ENCODE assay signal across 1 cellular context in the genomic region with DNA sequence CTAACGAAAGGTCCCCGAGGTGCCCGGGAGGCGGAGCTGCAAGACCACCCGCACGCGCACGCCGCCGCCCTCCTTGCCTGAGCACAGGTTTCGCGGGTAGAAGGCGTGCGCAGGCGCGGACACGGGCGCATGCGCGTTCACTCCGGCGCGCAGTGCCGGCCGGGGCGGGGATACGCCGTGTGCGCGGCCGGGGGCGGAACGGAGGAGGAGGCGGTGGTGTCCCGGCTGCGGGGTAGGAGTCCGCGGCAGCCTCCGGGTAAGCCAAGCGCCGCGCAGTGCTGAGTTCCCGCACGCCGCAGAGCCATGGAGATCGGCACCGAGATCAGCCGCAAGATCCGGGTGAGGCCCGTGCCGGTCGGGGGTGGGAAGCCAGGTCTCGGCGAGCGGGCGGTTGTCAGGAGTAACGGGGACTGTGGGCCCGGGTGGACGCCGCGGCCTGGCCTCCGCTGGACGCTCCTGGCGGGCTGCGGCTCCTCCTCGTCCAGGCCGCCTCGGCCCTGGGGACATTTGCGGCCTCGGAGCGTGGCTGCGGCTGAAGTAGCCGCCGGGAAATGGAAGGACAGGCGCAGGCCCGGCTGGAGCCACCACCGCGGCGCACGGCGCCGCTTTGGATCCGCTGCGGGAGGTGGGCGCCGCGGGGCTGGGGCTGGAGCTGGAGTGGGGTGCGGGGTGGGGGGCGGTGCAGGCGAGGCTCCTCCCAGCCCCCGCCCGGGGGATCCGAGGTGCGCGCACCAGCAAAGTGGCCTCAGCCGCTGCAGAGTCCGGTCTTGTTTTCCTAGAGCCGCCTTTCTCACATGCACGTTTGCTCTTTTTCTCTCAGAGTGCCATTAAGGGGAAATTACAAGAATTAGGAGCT.
TF ChIP-seq lines count a peak whose summit lies in the region.

A gene with protein sequence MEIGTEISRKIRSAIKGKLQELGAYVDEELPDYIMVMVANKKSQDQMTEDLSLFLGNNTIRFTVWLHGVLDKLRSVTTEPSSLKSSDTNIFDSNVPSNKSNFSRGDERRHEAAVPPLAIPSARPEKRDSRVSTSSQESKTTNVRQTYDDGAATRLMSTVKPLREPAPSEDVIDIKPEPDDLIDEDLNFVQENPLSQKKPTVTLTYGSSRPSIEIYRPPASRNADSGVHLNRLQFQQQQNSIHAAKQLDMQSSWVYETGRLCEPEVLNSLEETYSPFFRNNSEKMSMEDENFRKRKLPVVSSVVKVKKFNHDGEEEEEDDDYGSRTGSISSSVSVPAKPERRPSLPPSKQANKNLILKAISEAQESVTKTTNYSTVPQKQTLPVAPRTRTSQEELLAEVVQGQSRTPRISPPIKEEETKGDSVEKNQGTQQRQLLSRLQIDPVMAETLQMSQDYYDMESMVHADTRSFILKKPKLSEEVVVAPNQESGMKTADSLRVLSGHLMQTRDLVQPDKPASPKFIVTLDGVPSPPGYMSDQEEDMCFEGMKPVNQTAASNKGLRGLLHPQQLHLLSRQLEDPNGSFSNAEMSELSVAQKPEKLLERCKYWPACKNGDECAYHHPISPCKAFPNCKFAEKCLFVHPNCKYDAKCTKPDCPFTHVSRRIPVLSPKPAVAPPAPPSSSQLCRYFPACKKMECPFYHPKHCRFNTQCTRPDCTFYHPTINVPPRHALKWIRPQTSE (plus strand): TSS at position 207 of the 856 bp plus-strand sequence. CDS start 97 bp downstream, at position 304.

TF ChIP-seq in HEK293, 187 proteins besides CTCF, POLR2A, EP300 and RAD21 (continued from another document and continues in another):
- TF ChIP-seq, protein P1, sequence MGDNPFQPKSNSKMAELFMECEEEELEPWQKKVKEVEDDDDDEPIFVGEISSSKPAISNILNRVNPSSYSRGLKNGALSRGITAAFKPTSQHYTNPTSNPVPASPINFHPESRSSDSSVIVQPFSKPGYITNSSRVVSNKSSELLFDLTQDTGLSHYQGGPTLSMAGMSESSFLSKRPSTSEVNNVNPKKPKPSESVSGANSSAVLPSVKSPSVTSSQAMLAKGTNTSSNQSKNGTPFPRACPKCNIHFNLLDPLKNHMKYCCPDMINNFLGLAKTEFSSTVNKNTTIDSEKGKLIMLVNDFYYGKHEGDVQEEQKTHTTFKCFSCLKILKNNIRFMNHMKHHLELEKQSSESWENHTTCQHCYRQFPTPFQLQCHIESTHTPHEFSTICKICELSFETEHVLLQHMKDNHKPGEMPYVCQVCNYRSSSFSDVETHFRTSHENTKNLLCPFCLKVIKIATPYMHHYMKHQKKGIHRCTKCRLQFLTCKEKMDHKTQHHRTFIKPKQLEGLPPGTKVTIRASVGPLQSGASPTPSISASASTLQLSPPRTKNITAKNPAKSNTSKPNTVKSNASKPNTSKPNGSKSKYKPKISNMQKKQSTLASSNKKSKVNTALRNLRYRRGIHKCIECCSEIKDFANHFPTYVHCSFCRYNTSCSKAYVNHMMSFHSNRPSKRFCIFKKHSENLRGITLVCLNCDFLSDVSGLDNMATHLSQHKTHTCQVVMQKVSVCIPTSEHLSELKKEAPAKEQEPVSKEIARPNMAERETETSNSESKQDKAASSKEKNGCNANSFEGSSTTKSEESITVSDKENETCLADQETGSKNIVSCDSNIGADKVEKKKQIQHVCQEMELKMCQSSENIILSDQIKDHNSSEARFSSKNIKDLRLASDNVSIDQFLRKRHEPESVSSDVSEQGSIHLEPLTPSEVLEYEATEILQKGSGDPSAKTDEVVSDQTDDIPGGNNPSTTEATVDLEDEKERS (tag by site-specific recombination; IDR thresholded peaks at IDR 0.05) = no peak
- TF ChIP-seq ZNF621 (tag by site-specific recombination; IDR thresholded peaks at IDR 0.05) (no peak), ZNF843 (tag by site-specific recombination; IDR thresholded peaks at IDR 0.05) (peak; percentile 61; the same call in 1 of the 2 replicates), KLF16 (tag by site-specific recombination; IDR thresholded peaks at IDR 0.05) (peak; percentile 82), ZNF211 (tag by site-specific recombination; IDR thresholded peaks at IDR 0.05; ENCODE audit: low read depth) (no peak), OSR2 (tag by site-specific recombination; IDR thresholded peaks at IDR 0.05) (no peak), ZNF16 (tag by site-specific recombination; IDR thresholded peaks at IDR 0.05; ENCODE audit: low read depth) (no peak), ZFP69B (tag by site-specific recombination; IDR thresholded peaks at IDR 0.05) (peak; percentile 70), ZNF521 (tag by site-specific recombination; IDR thresholded peaks at IDR 0.05) (no peak), ZNF777 (tag by site-specific recombination; IDR thresholded peaks at IDR 0.05; ENCODE audit: borderline replicate concordance) (no peak), GLIS1 (tag by site-specific recombination; IDR thresholded peaks at IDR 0.05) (peak; percentile 81), ZNF202 (tag by site-specific recombination; IDR thresholded peaks at IDR 0.05; ENCODE audit: borderline replicate concordance) (no peak), REPIN1 (tag by site-specific recombination; IDR thresholded peaks at IDR 0.05; ENCODE audit: low read depth) (no peak), ZNF510 (tag by site-specific recombination; IDR thresholded peaks at IDR 0.05; ENCODE audit: insufficient replicate concordance) (no peak), ZNF132 (tag by site-specific recombination; IDR thresholded peaks at IDR 0.05; ENCODE audit: borderline replicate concordance) (no peak), KLF8 (tag by site-specific recombination; IDR thresholded peaks at IDR 0.05) (peak; percentile 65; the same call in 1 of the 2 replicates), ZNF2 (tag by site-specific recombination; IDR thresholded peaks at IDR 0.05) (peak; percentile 71), ZNF292 (tag by site-specific recombination; IDR thresholded peaks at IDR 0.05; ENCODE audit: borderline replicate concordance, low read depth) (no peak), ZNF157 (tag by site-specific recombination; IDR thresholded peaks at IDR 0.05) (no peak), KLF7 (tag by site-specific recombination; IDR thresholded peaks at IDR 0.05; ENCODE audit: borderline replicate concordance) (no peak), ZNF175 (tag by site-specific recombination; IDR thresholded peaks at IDR 0.05) (no peak), RBAK (tag by site-specific recombination; IDR thresholded peaks at IDR 0.05) (no peak), ZBTB8A (tag by site-specific recombination; IDR thresholded peaks at IDR 0.05) (peak; percentile 46), ZNF544 (tag by site-specific recombination; IDR thresholded peaks at IDR 0.05) (no peak), ZNF221 (tag by site-specific recombination; IDR thresholded peaks at IDR 0.05; ENCODE audit: borderline replicate concordance) (no peak), ZNF747 (tag by site-specific recombination; IDR thresholded peaks at IDR 0.05) (no peak), HOXA7 (CRISPR knock-in tag; IDR thresholded peaks at IDR 0.05; ENCODE audit: borderline replicate concordance) (no peak), ZFP3 (tag by site-specific recombination; IDR thresholded peaks at IDR 0.05; ENCODE audit: low read depth) (peak; percentile 98), SETDB1 (IDR thresholded peaks at IDR 0.05; ENCODE audit: insufficient read length, low read length) (no peak)
- TF ChIP-seq, protein P2, sequence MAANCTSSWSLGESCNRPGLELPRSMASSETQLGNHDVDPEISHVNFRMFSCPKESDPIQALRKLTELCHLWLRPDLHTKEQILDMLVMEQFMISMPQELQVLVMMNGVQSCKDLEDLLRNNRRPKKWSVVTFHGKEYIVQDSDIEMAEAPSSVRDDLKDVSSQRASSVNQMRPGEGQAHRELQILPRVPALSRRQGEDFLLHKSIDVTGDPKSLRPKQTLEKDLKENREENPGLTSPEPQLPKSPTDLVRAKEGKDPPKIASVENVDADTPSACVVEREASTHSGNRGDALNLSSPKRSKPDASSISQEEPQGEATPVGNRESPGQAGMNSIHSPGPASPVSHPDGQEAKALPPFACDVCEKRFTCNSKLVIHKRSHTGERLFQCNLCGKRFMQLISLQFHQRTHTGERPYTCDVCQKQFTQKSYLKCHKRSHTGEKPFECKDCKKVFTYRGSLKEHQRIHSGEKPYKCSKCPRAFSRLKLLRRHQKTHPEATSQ (tag by site-specific recombination; IDR thresholded peaks at IDR 0.05) = peak; percentile 42; the same call in 1 of the 2 replicates
- TF ChIP-seq, protein P3, sequence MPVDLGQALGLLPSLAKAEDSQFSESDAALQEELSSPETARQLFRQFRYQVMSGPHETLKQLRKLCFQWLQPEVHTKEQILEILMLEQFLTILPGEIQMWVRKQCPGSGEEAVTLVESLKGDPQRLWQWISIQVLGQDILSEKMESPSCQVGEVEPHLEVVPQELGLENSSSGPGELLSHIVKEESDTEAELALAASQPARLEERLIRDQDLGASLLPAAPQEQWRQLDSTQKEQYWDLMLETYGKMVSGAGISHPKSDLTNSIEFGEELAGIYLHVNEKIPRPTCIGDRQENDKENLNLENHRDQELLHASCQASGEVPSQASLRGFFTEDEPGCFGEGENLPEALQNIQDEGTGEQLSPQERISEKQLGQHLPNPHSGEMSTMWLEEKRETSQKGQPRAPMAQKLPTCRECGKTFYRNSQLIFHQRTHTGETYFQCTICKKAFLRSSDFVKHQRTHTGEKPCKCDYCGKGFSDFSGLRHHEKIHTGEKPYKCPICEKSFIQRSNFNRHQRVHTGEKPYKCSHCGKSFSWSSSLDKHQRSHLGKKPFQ (tag by site-specific recombination; IDR thresholded peaks at IDR 0.05) = no peak
- TF ChIP-seq, protein P4, sequence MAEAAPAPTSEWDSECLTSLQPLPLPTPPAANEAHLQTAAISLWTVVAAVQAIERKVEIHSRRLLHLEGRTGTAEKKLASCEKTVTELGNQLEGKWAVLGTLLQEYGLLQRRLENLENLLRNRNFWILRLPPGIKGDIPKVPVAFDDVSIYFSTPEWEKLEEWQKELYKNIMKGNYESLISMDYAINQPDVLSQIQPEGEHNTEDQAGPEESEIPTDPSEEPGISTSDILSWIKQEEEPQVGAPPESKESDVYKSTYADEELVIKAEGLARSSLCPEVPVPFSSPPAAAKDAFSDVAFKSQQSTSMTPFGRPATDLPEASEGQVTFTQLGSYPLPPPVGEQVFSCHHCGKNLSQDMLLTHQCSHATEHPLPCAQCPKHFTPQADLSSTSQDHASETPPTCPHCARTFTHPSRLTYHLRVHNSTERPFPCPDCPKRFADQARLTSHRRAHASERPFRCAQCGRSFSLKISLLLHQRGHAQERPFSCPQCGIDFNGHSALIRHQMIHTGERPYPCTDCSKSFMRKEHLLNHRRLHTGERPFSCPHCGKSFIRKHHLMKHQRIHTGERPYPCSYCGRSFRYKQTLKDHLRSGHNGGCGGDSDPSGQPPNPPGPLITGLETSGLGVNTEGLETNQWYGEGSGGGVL (tag by site-specific recombination; IDR thresholded peaks at IDR 0.05) = no peak; the same call in 1 of the 2 replicates
- TF ChIP-seq, protein P5, sequence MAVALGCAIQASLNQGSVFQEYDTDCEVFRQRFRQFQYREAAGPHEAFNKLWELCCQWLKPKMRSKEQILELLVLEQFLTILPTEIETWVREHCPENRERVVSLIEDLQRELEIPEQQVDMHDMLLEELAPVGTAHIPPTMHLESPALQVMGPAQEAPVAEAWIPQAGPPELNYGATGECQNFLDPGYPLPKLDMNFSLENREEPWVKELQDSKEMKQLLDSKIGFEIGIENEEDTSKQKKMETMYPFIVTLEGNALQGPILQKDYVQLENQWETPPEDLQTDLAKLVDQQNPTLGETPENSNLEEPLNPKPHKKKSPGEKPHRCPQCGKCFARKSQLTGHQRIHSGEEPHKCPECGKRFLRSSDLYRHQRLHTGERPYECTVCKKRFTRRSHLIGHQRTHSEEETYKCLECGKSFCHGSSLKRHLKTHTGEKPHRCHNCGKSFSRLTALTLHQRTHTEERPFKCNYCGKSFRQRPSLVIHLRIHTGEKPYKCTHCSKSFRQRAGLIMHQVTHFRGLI (tag by site-specific recombination; IDR thresholded peaks at IDR 0.05) = no peak
- TF ChIP-seq, protein P6, sequence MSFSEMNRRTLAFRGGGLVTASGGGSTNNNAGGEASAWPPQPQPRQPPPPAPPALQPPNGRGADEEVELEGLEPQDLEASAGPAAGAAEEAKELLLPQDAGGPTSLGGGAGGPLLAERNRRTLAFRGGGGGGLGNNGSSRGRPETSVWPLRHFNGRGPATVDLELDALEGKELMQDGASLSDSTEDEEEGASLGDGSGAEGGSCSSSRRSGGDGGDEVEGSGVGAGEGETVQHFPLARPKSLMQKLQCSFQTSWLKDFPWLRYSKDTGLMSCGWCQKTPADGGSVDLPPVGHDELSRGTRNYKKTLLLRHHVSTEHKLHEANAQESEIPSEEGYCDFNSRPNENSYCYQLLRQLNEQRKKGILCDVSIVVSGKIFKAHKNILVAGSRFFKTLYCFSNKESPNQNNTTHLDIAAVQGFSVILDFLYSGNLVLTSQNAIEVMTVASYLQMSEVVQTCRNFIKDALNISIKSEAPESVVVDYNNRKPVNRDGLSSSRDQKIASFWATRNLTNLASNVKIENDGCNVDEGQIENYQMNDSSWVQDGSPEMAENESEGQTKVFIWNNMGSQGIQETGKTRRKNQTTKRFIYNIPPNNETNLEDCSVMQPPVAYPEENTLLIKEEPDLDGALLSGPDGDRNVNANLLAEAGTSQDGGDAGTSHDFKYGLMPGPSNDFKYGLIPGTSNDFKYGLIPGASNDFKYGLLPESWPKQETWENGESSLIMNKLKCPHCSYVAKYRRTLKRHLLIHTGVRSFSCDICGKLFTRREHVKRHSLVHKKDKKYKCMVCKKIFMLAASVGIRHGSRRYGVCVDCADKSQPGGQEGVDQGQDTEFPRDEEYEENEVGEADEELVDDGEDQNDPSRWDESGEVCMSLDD (tag by site-specific recombination; IDR thresholded peaks at IDR 0.05) = no peak
- TF ChIP-seq, protein P7, sequence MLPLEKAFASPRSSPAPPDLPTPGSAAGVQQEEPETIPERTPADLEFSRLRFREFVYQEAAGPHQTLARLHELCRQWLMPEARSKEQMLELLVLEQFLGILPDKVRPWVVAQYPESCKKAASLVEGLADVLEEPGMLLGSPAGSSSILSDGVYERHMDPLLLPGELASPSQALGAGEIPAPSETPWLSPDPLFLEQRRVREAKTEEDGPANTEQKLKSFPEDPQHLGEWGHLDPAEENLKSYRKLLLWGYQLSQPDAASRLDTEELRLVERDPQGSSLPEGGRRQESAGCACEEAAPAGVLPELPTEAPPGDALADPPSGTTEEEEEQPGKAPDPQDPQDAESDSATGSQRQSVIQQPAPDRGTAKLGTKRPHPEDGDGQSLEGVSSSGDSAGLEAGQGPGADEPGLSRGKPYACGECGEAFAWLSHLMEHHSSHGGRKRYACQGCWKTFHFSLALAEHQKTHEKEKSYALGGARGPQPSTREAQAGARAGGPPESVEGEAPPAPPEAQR (tag by site-specific recombination; IDR thresholded peaks at IDR 0.05) = no peak
- TF ChIP-seq, protein P8, sequence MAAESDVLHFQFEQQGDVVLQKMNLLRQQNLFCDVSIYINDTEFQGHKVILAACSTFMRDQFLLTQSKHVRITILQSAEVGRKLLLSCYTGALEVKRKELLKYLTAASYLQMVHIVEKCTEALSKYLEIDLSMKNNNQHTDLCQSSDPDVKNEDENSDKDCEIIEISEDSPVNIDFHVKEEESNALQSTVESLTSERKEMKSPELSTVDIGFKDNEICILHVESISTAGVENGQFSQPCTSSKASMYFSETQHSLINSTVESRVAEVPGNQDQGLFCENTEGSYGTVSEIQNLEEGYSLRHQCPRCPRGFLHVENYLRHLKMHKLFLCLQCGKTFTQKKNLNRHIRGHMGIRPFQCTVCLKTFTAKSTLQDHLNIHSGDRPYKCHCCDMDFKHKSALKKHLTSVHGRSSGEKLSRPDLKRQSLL (tag by site-specific recombination; IDR thresholded peaks at IDR 0.05) = no peak
